Comparison of ENCODE assay signal across 10 cellular contexts in genomic region chr10:117442521-117442920, GRCh38.
DNase-seq lines count a peak whose midpoint lies in the region; ATAC-seq and TF ChIP-seq lines count a peak whose summit lies in the region.
"Had no signal": no experiment of that assay in that cellular context is flagged by ENCODE, and none has a peak within 500 bp of the region (broad histone marks: within the 10 kb centered on the region; RNA-seq: fewer than 3 reads in every experiment).

No MANE protein-coding gene starts in this region.

- no peak overlapping the region for H2AFZ ChIP-seq in H9 (ENCODE audit: low read length)
- H2AFZ ChIP-seq in osteoblast (ENCODE audit: low read length): peak overlapping the region; percentile 13
- H2AFZ ChIP-seq in hepatocyte: no peak overlapping the region

- H3K4ac ChIP-seq in H9 (ENCODE audit: low read depth, low read length): no peak overlapping the region

- H3K23ac ChIP-seq in H9 (ENCODE audit: insufficient read length, low read depth, low read length): no peak overlapping the region

- no peak overlapping the region for H3K4me3 Mint-ChIP-seq in H9
- H3K4me3 Mint-ChIP-seq: CD4-positive, CD25-positive, alpha-beta regulatory T cell; stimulated activated naive CD8-positive, alpha-beta T cell treated with anti-CD3 and anti-CD28 coated beads, Interleukin-15, Interleukin-2, amounts not matched to agents 100 ng/mL and 50 ng/mL, for 24 hours had no signal

- WGBS in H9 (ENCODE audit: extremely low coverage, insufficient read length, low lambda C conversion rate): no CpG with 5 or more reads among the region's 6 CpGs
- WGBS in hepatocyte (ENCODE audit: low lambda C conversion rate, missing lambda C conversion rate): 77% methylated on average over 6 of the region's 6 CpGs

- H2AK5ac ChIP-seq in H9 (ENCODE audit: insufficient read length, low read length): no peak overlapping the region

- H3K18ac ChIP-seq in H9 (ENCODE audit: insufficient read length, low read depth, low read length): no peak overlapping the region

- H4K5ac ChIP-seq in H9 (ENCODE audit: insufficient read length, low read depth, low read length): no peak overlapping the region

- H3K9me2 ChIP-seq in hepatocyte (replicated peaks; ENCODE audit: insufficient read depth): no peaks in the 10 kb centered on the region

- H3K79me1 ChIP-seq in H9 (ENCODE audit: insufficient read depth, low read depth, low read length, poor library complexity, severe bottlenecking): no peaks in the 10 kb centered on the region

- peaks cover 15 to 36% (median 17%) of the 10 kb centered on the region in 3 experiments for H3K36me3 Mint-ChIP-seq in H9 (ENCODE audit: insufficient read depth in 1 of 3, low read depth in 3 of 3)
- H3K36me3 Mint-ChIP-seq: CD4-positive, CD25-positive, alpha-beta regulatory T cell had no signal

- H3K4me3 ChIP-seq in osteoblast (ENCODE audit: insufficient read depth, low read length) (peak overlapping the region; percentile 30), hepatocyte (no peak overlapping the region)

- no peaks in the 10 kb centered on the region for H3K23me2 ChIP-seq in H9 (ENCODE audit: insufficient read length, low read depth, low read length, poor library complexity, severe bottlenecking)

- H3K79me2 ChIP-seq in H9 (ENCODE audit: insufficient read depth, low read length) (no peaks in the 10 kb centered on the region), osteoblast (ENCODE audit: insufficient read depth, low read length) (no peaks in the 10 kb centered on the region), hepatocyte (no peaks in the 10 kb centered on the region)

- H3K14ac ChIP-seq in H9 (ENCODE audit: insufficient read depth, low read length): no peak overlapping the region

- H2BK20ac ChIP-seq in H9 (ENCODE audit: low read depth, low read length, poor library complexity, severe bottlenecking): no peak overlapping the region

- no peaks in the 10 kb centered on the region for H3K36me3 ChIP-seq in osteoblast (ENCODE audit: insufficient read depth, low read length)
- H3K36me3 ChIP-seq in hepatocyte (replicated peaks; ENCODE audit: insufficient read depth, low read depth): no peaks in the 10 kb centered on the region

- H3K27ac ChIP-seq in H9 (ENCODE audit: insufficient read length, low read depth, low read length) (no peak overlapping the region), osteoblast (ENCODE audit: low read depth, low read length) (peak overlapping the region; percentile 87), hepatocyte (no peak overlapping the region)

- H3K9me3 ChIP-seq in H9 (ENCODE audit: control insufficient read depth, low read depth, low read length): peaks cover 15% of the 10 kb centered on the region
- no peaks in the 10 kb centered on the region for H3K9me3 ChIP-seq in osteoblast (ENCODE audit: low read depth, low read length)
- H3K9me3 ChIP-seq in hepatocyte (ENCODE audit: low read depth): no peaks in the 10 kb centered on the region

- peaks cover 31 to 40% of the 10 kb centered on the region in 2 experiments for H3K9me3 Mint-ChIP-seq in H9

- H4K20me1 ChIP-seq in H9 (ENCODE audit: control insufficient read depth, insufficient read depth, insufficient read length): no peaks in the 10 kb centered on the region
- no peaks in the 10 kb centered on the region for H4K20me1 ChIP-seq in osteoblast (ENCODE audit: insufficient read depth, low read length)
- no peaks in the 10 kb centered on the region for H4K20me1 ChIP-seq in hepatocyte (ENCODE audit: insufficient read depth, poor library complexity, severe bottlenecking)

- H3K27me3 ChIP-seq in H9 (ENCODE audit: insufficient read depth, low read length) (no peaks in the 10 kb centered on the region), osteoblast (ENCODE audit: insufficient read depth, low read length) (peaks cover 3% of the 10 kb centered on the region), hepatocyte (no peaks in the 10 kb centered on the region)

- H4K8ac ChIP-seq in H9 (replicated peaks; ENCODE audit: insufficient read length, low read depth, low read length): no peak overlapping the region

- ATAC-seq in GM18519 (IDR thresholded peaks at IDR 0.05; ENCODE audit: low FRiP score, unreplicated experiment): no peak

- H3K56ac ChIP-seq in H9 (ENCODE audit: insufficient read length, low read depth, low read length): no peak overlapping the region

- no peak overlapping the region for H2BK15ac ChIP-seq in H9 (ENCODE audit: low read depth, low read length)

- DNase-seq in ELR (ENCODE audit: low read depth) (peak; percentile 40), H9 (peak; percentile 36), T1000 (lab: John Stamatoyannopoulos, UW) (peak; percentile 60), osteoblast (ENCODE audit: insufficient read length, low spot score, missing footprints) (peak; percentile 30), NCI-H2196 treated with DMSO at 0.1 percent for 48 hours (lab: John Stamatoyannopoulos, UW; ENCODE audit: unreplicated experiment) (no peak), hepatocyte (ENCODE audit: low spot score) (no peak)
- DNase-seq in NK-92 treated with Interleukin-12 subunit alpha and Interleukin-12 subunit beta, amount 100 ng/mL, for 24 hours (lab: John Stamatoyannopoulos, UW): no peak

- H3K4me1 Mint-ChIP-seq in H9: peaks cover 0 to 2% of the 10 kb centered on the region in 2 experiments; a peak in 1 of 4 replicates

- no peak overlapping the region for H2BK12ac ChIP-seq in H9 (ENCODE audit: insufficient read length, low read depth, low read length)

- H3K27me3 Mint-ChIP-seq in H9 (ENCODE audit: low read depth): peaks cover 27% of the 10 kb centered on the region

- H4K91ac ChIP-seq in H9 (ENCODE audit: insufficient read length, low read depth, low read length): no peak overlapping the region

- no peak overlapping the region for H3T11ph ChIP-seq in H9 (ENCODE audit: low read length)

- no peak overlapping the region for H2BK5ac ChIP-seq in H9 (ENCODE audit: insufficient read length, low read length)

- H3K4me2 ChIP-seq in H9 (ENCODE audit: insufficient read depth, insufficient read length, low read length) (no peak overlapping the region), osteoblast (ENCODE audit: insufficient read depth, low read length) (peak overlapping the region; percentile 80), hepatocyte (no peak overlapping the region)

- H3K4me1 ChIP-seq in H9 (ENCODE audit: insufficient read depth, low read length) (no peaks in the 10 kb centered on the region), osteoblast (ENCODE audit: insufficient read depth, low read length) (peaks cover 41% of the 10 kb centered on the region), hepatocyte (ENCODE audit: insufficient read depth) (no peaks in the 10 kb centered on the region)

- H3K9ac ChIP-seq in H9 (ENCODE audit: extremely low read depth, insufficient read length, low read length): no peak overlapping the region

- H2BK120ac ChIP-seq in H9 (ENCODE audit: low read depth, low read length, poor library complexity, severe bottlenecking): no peak overlapping the region

- no peak for TF ChIP-seq CTCF in H9 (conservative IDR thresholded peaks at IDR 0.05)
- no peak for TF ChIP-seq CTCF in osteoblast (IDR thresholded peaks at IDR 0.05; ENCODE audit: extremely low read depth, low read depth, low read length)
- TF ChIP-seq CTCF in hepatocyte (IDR thresholded peaks at IDR 0.05; ENCODE audit: poor library complexity): no peak

- H3K27ac Mint-ChIP-seq in H9: no peak overlapping the region
- H3K27ac Mint-ChIP-seq: CD4-positive, CD25-positive, alpha-beta regulatory T cell; stimulated activated naive CD8-positive, alpha-beta T cell treated with anti-CD3 and anti-CD28 coated beads, Interleukin-15, Interleukin-2, amounts not matched to agents 100 ng/mL and 50 ng/mL, for 24 hours had no signal

Comparison
In these comparisons a context has a peak if more than half of its experiments do, and no peak if none do; other contexts are left out.
1. DNase-seq: peak in ELR (single experiment), H9 (single experiment), T1000 (single experiment) and osteoblast (single experiment); none in NCI-H2196 treated with DMSO at 0.1 percent for 48 hours (single experiment), hepatocyte (single experiment) and NK-92 treated with Interleukin-12 subunit alpha and Interleukin-12 subunit beta, amount 100 ng/mL, for 24 hours (single experiment).